ENCODE assay signal across 8 cellular contexts in the genomic region with DNA sequence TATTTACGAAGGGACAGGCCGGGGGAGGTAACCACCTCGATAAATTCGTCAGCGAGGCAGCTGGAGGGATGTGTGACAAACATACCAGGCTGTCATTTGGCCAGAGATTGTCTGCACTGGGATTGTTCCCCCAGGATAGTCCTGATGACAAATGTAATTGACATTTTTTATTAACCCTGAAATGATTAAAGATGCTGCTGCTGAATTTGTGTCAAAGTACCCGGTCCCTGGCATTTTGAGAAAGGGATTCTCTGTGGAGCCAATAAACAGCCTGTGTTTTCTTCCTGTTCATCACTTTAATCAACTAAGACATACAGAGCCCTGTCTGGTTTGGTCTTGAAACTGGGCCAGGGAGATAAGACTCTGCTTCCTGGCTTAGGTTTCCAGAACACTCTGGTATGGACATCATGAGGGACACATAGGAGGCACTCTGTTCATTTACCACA.
DNase-seq lines count a peak whose midpoint lies in the region; ATAC-seq and TF ChIP-seq lines count a peak whose summit lies in the region.
"Had no signal": no experiment of that assay in that cellular context is flagged by ENCODE, and none has a peak within 500 bp of the region (broad histone marks: within the 10 kb centered on the region; RNA-seq: fewer than 3 reads in every experiment).

No MANE protein-coding gene starts in this region.

- H3K4me3 ChIP-seq in tibial artery, result no peak overlapping the region
- H3K4me3 ChIP-seq: prostate gland had no signal

- intact Hi-C loops in left ventricle myocardium superior (cut with micrococcal nuclease), result no loop called here
- intact Hi-C loops in tibial artery (cut with DNase I; ENCODE audit: low total_unique reads), result no loop called here

- no peaks in the 10 kb centered on the region for H3K27me3 ChIP-seq in tibial artery

- H3K27me3 Mint-ChIP-seq in stimulated activated naive B cell treated with anti-CD40 and anti-IgM and Interleukin-4, amounts not matched to agents 10 μg/mL and 1 μg/mL and 100 μg/mL, for 72 hours, result no peaks in the 10 kb centered on the region

- peak; percentile 63 for ATAC-seq in left ventricle myocardium superior
- ATAC-seq in stimulated activated naive B cell treated with anti-CD40 and anti-IgM and Interleukin-4, amounts not matched to agents 10 μg/mL and 1 μg/mL and 100 μg/mL, for 72 hours (replicated peaks), result no peak

- H3K27ac ChIP-seq in angular gyrus (ENCODE audit: low read depth, low read length), result peak overlapping the region; percentile 80
- no peak overlapping the region for H3K27ac ChIP-seq in tibial artery

- DNase-seq in NCI-H1694 treated with DMSO at 0.1 percent for 48 hours (lab: John Stamatoyannopoulos, UW) (peak; percentile 83), left ventricle myocardium superior (no peak), NCI-H446 (lab: John Stamatoyannopoulos, UW) (no peak), tibial artery (no peak), NCI-H2081 treated with DMSO at 0.1 percent for 48 hours (lab: John Stamatoyannopoulos, UW) (no peak)
- no peak for DNase-seq in stimulated activated naive B cell treated with anti-CD40 and anti-IgM and Interleukin-4, amounts not matched to agents 10 μg/mL and 1 μg/mL and 100 μg/mL, for 72 hours

- H3K9me3 ChIP-seq in tibial artery, result no peaks in the 10 kb centered on the region
- H3K9me3 ChIP-seq: prostate gland had no signal

- no peaks in the 10 kb centered on the region for H3K36me3 Mint-ChIP-seq in stimulated activated naive B cell treated with anti-CD40 and anti-IgM and Interleukin-4, amounts not matched to agents 10 μg/mL and 1 μg/mL and 100 μg/mL, for 72 hours

- peaks cover 0 to 29% (median 14%) of the 10 kb centered on the region in 4 donors for H3K4me1 ChIP-seq in tibial artery

- no peak for TF ChIP-seq CTCF in tibial artery (IDR thresholded peaks at IDR 0.05)

- H3K27ac Mint-ChIP-seq in stimulated activated naive B cell treated with anti-CD40 and anti-IgM and Interleukin-4, amounts not matched to agents 10 μg/mL and 1 μg/mL and 100 μg/mL, for 72 hours, result peak overlapping the region; percentile 11

- no peak overlapping the region for H3K4me3 Mint-ChIP-seq in stimulated activated naive B cell treated with anti-CD40 and anti-IgM and Interleukin-4, amounts not matched to agents 10 μg/mL and 1 μg/mL and 100 μg/mL, for 72 hours

- no peaks in the 10 kb centered on the region for H3K9me3 Mint-ChIP-seq in stimulated activated naive B cell treated with anti-CD40 and anti-IgM and Interleukin-4, amounts not matched to agents 10 μg/mL and 1 μg/mL and 100 μg/mL, for 72 hours

- H3K36me3 ChIP-seq in tibial artery, result no peaks in the 10 kb centered on the region
- H3K36me3 ChIP-seq: prostate gland had no signal

- H3K4me1 Mint-ChIP-seq in stimulated activated naive B cell treated with anti-CD40 and anti-IgM and Interleukin-4, amounts not matched to agents 10 μg/mL and 1 μg/mL and 100 μg/mL, for 72 hours, result peaks cover 23 to 26% of the 10 kb centered on the region in 2 donors
